ENCODE assay signal across 19 cellular contexts in the genomic region with DNA sequence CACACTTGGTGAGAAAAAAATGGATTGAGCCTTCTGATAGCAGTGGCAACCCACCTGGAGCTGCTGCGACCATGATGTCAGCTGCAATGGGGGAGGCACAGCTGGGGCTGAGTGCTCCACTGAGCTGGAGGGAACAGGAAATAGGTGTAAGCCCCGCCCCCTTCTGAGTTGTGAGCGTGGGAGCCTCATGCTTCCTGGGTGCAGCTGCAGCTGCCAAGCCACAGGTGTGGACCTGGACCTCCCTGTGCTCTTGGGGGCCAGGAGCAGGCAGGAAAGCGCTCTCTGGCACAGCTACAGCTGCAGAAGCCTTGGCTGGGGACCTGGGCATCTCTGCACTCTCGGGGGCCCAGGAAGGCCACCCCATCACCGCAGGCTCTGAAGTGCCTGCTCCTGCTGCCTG.
DNase-seq lines count a peak whose midpoint lies in the region; ATAC-seq and TF ChIP-seq lines count a peak whose summit lies in the region.
"Had no signal": no experiment of that assay in that cellular context is flagged by ENCODE, and none has a peak within 500 bp of the region (broad histone marks: within the 10 kb centered on the region; RNA-seq: fewer than 3 reads in every experiment).

No MANE protein-coding gene starts in this region.

- H3K36me3 ChIP-seq in DND-41 (ENCODE audit: insufficient read depth, low read length) (no peaks in the 10 kb centered on the region), Panc1 (ENCODE audit: control insufficient read depth, insufficient read depth, low read length) (no peaks in the 10 kb centered on the region), colonic mucosa (no peaks in the 10 kb centered on the region)
- H3K36me3 ChIP-seq: Peyer's patch, stomach had no signal

- intact Hi-C loops in Panc1 (cut with micrococcal nuclease; ENCODE audit: unreplicated experiment) (no loop called here), colonic mucosa (cut with DNase I) (no loop called here)

- no peaks in the 10 kb centered on the region for H4K20me1 ChIP-seq in DND-41 (ENCODE audit: insufficient read depth, low read length)

- no peaks in the 10 kb centered on the region for H3K79me2 ChIP-seq in DND-41 (ENCODE audit: insufficient read depth, low read length)

- H3K4me1 Mint-ChIP-seq in memory B cell: peaks cover 2% of the 10 kb centered on the region
- H3K4me1 Mint-ChIP-seq: neural crest cell had no signal

- peaks cover 32% of the 10 kb centered on the region for H3K4me1 ChIP-seq in DND-41 (ENCODE audit: insufficient read depth, low read length)
- H3K4me1 ChIP-seq in Panc1 (ENCODE audit: control insufficient read depth, insufficient read depth, low read length): no peaks in the 10 kb centered on the region
- no peaks in the 10 kb centered on the region for H3K4me1 ChIP-seq in colonic mucosa
- H3K4me1 ChIP-seq: Peyer's patch, stomach had no signal

- H3K4me2 ChIP-seq in DND-41 (ENCODE audit: insufficient read depth, low read length): peak overlapping the region; percentile 50

- H2AFZ ChIP-seq in DND-41 (ENCODE audit: low read depth, low read length): peak overlapping the region; percentile 19; the same call in 1 of the 2 replicates
- H2AFZ ChIP-seq: GM23248 had no signal

- H3K9ac ChIP-seq in DND-41 (ENCODE audit: low read depth, low read length): peak overlapping the region; percentile 36
- no peak overlapping the region for H3K9ac ChIP-seq in colonic mucosa (ENCODE audit: low read depth in 2 of 2, low read length in 2 of 2)
- H3K9ac ChIP-seq: GM23248 had no signal

- no peaks in the 10 kb centered on the region for H3K27me3 ChIP-seq in DND-41 (ENCODE audit: insufficient read depth, low read length, poor library complexity)
- H3K27me3 ChIP-seq in Panc1 (ENCODE audit: control insufficient read depth, insufficient read depth, low read length): no peaks in the 10 kb centered on the region
- H3K27me3 ChIP-seq in colonic mucosa: no peaks in the 10 kb centered on the region
- H3K27me3 ChIP-seq: Peyer's patch, stomach had no signal

- CTCF ChIA-PET in Panc1 (lab: Charles Lee): no interaction called here

- no peaks in the 10 kb centered on the region for H3K36me3 Mint-ChIP-seq in memory B cell

- H3K9me3 ChIP-seq in DND-41 (ENCODE audit: insufficient read depth, low read length, severe bottlenecking): no peaks in the 10 kb centered on the region
- no peaks in the 10 kb centered on the region for H3K9me3 ChIP-seq in Panc1 (ENCODE audit: control insufficient read depth, insufficient read depth, low read depth, low read length)
- no peaks in the 10 kb centered on the region for H3K9me3 ChIP-seq in colonic mucosa

- in situ Hi-C loops in Panc1 (cut with HindIII; ENCODE audit: low pct_unique_long_range_greater_than_20kb, low sequenced_read_pairs): no loop called here

- no peak overlapping the region for H3K4me3 Mint-ChIP-seq in memory B cell
- H3K4me3 Mint-ChIP-seq: neural crest cell had no signal

- no peak overlapping the region for H3K27ac Mint-ChIP-seq in memory B cell

- POLR2A ChIA-PET in Panc1 (lab: Charles Lee): no interaction called here

- ATAC-seq in DND-41 (ENCODE audit: insufficient read depth, low read depth) (peak; percentile 92), Panc1 (peak; percentile 65), memory B cell (ENCODE audit: low read depth) (peak; percentile 84), HG03039 (IDR thresholded peaks at IDR 0.05; ENCODE audit: unreplicated experiment) (no peak)
- ATAC-seq: activated CD4-positive, CD25-positive, alpha-beta regulatory T cell treated with anti-CD3 and anti-CD28 coated beads, Interleukin-2, amount 50 U/mL, for 24 hours; right cardiac atrium had no signal

- H3K4me3 ChIP-seq in DND-41 (ENCODE audit: low read depth in 1 of 2, low read length in 2 of 2) (peak overlapping the region in 1 of 2 experiments; percentile 37; a peak in 1 of 4 replicates), Panc1 (ENCODE audit: low read depth in 2 of 2, low read length in 2 of 2) (no peak overlapping the region), colonic mucosa (no peak overlapping the region)
- H3K4me3 ChIP-seq: GM23248, lung, Peyer's patch, stomach had no signal

- H3K27ac ChIP-seq in DND-41 (ENCODE audit: low read length): peak overlapping the region; percentile 93
- H3K27ac ChIP-seq in Panc1 (ENCODE audit: low read length): no peak overlapping the region
- H3K27ac ChIP-seq in colonic mucosa: no peak overlapping the region
- H3K27ac ChIP-seq: GM23248, Peyer's patch, stomach had no signal

- no TSS peak for BruUV-seq in Panc1 (replicated peaks; lab: Mats Ljungman, UMichigan)

- TF ChIP-seq CTCF in DND-41 (IDR thresholded peaks at IDR 0.05; ENCODE audit: borderline replicate concordance, extremely low read depth, low read length, poor library complexity, severe bottlenecking) (no peak), Panc1 (IDR thresholded peaks at IDR 0.05) (no peak), colonic mucosa (IDR thresholded peaks at IDR 0.05) (no peak)

- no peaks in the 10 kb centered on the region for H3K27me3 Mint-ChIP-seq in memory B cell

- H3K9me3 Mint-ChIP-seq in memory B cell: peaks cover 8% of the 10 kb centered on the region
- H3K9me3 Mint-ChIP-seq: neural crest cell had no signal

- DNase-seq in NCI-H2081 (lab: John Stamatoyannopoulos, UW) (peak; percentile 28 to 53), NCI-H2081 treated with DMSO at 0.1 percent for 48 hours (lab: John Stamatoyannopoulos, UW) (no peak), DND-41 (peak; percentile 89), Panc1 (ENCODE audit: low read depth, low spot score) (no peak), memory B cell (ENCODE audit: low spot score in 2 of 2) (peak; percentile 9 to 14), NCI-H524 treated with DMSO at 0.1 percent for 48 hours (lab: John Stamatoyannopoulos, UW) (no peak), colonic mucosa (no peak)
- DNase-seq: activated effector memory CD4-positive, alpha-beta T cell treated with anti-CD3 and anti-CD28 coated beads, Interleukin-2, amount 50 U/mL, for 16 hours; effector CD8-positive, alpha-beta T cell; GM23248; KG1; NCI-H2107; stomach had no signal

Comparison
In these comparisons a context has a peak if more than half of its experiments do, and no peak if none do; other contexts are left out.
1. DNase-seq: peak in NCI-H2081 (2 of 2), DND-41 (single experiment) and memory B cell (2 of 2); none in NCI-H2081 treated with DMSO at 0.1 percent for 48 hours (single experiment), Panc1 (single experiment), NCI-H524 treated with DMSO at 0.1 percent for 48 hours (single experiment) and colonic mucosa (single experiment).